ENCODE assay signal across 10 cellular contexts in the genomic region with DNA sequence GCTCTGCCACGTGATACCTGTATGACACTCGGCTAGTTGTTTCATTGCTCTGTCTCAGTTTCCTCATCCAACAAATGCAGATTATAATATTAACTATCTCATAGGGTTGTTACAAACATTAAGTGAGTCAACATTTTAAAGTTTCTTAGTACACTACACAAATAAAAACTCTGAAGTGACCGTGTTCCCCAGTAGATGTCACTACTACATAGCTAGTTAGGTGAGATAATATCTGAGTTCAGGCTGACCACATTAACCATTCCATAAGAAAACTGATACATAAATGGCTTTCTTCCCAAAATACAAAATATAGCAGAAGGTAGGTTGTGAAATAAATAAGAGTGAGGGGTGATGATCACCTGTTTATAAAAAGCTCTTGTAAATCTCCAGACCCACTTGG.
DNase-seq lines count a peak whose midpoint lies in the region; ATAC-seq, FAIRE-seq and TF ChIP-seq lines count a peak whose summit lies in the region.
"Had no signal": no experiment of that assay in that cellular context is flagged by ENCODE, and none has a peak within 500 bp of the region (broad histone marks: within the 10 kb centered on the region; RNA-seq: fewer than 3 reads in every experiment).

No MANE protein-coding gene starts in this region.

- no peak overlapping the region for H3K4me2 ChIP-seq in OCI-LY1 (ENCODE audit: low read length)

- no peak overlapping the region for H3K27ac Mint-ChIP-seq in immature natural killer cell

- H2AFZ ChIP-seq in OCI-LY1 (ENCODE audit: low read length), result no peak overlapping the region

- no peaks in the 10 kb centered on the region for H3K9me3 ChIP-seq in OCI-LY1 (ENCODE audit: low read length)

- no peaks in the 10 kb centered on the region for H3K27me3 ChIP-seq in OCI-LY1 (ENCODE audit: insufficient read depth, low read length)

- no peak overlapping the region for H3K4me3 ChIP-seq in OCI-LY1 (ENCODE audit: low read depth, low read length, poor library complexity, severe bottlenecking)

- no peaks in the 10 kb centered on the region for H3K36me3 Mint-ChIP-seq in immature natural killer cell

- DNase-seq in GM13977 (ENCODE audit: low spot score) (no peak), fibroblast of peridontal ligament (ENCODE audit: extremely low read depth) (peak; percentile 60), immature natural killer cell (no peak)
- DNase-seq: NCI-H774 had no signal

- H3F3A ChIP-seq in OCI-LY1 (ENCODE audit: insufficient read depth, low read length), result no peaks in the 10 kb centered on the region

- no peak overlapping the region for H3K9ac ChIP-seq in OCI-LY1 (ENCODE audit: low read length)

- peak; percentile 93 for FAIRE-seq in A204.1 (lab: Jason Lieb, UNC)
- FAIRE-seq: GM12891 had no signal

- H3K4me1 ChIP-seq in OCI-LY1 (ENCODE audit: insufficient read depth, low read length, severe bottlenecking), result peaks cover 18% of the 10 kb centered on the region

- no peaks in the 10 kb centered on the region for H3K9me2 ChIP-seq in OCI-LY1 (ENCODE audit: low read depth, low read length)

- TF ChIP-seq CTCF in GM13977 (IDR thresholded peaks at IDR 0.05; ENCODE audit: extremely low read depth, insufficient read depth, missing control alignments), result peak; percentile 12
- TF ChIP-seq CTCF in OCI-LY1 (IDR thresholded peaks at IDR 0.05; ENCODE audit: low read length), result peak; percentile 69

- no peaks in the 10 kb centered on the region for H3K79me2 ChIP-seq in OCI-LY1 (ENCODE audit: insufficient read depth, low read length)

- ATAC-seq in HG02938 (IDR thresholded peaks at IDR 0.05; ENCODE audit: unreplicated experiment) (no peak), GM19467 (IDR thresholded peaks at IDR 0.05; ENCODE audit: unreplicated experiment) (no peak), GM19455 (IDR thresholded peaks at IDR 0.05; ENCODE audit: unreplicated experiment) (no peak)

- H3K4me1 Mint-ChIP-seq in immature natural killer cell, result no peaks in the 10 kb centered on the region

- no peaks in the 10 kb centered on the region for H3K9me3 Mint-ChIP-seq in immature natural killer cell

- H4K20me1 ChIP-seq in OCI-LY1 (ENCODE audit: insufficient read depth, low read length), result no peaks in the 10 kb centered on the region

- no peak overlapping the region for H3K4me3 Mint-ChIP-seq in immature natural killer cell

- H3K27me3 Mint-ChIP-seq in immature natural killer cell (ENCODE audit: low read depth in 3 of 3), result peaks cover 2 to 4% (median 3%) of the 10 kb centered on the region in 3 donors

- in situ Hi-C loops in GM13977 (cut with MboI; ENCODE audit: low pct_unique_long_range_greater_than_20kb, low sequenced_read_pairs, unreplicated experiment), result no loop called here

- no peaks in the 10 kb centered on the region for H3K36me3 ChIP-seq in OCI-LY1 (ENCODE audit: insufficient read depth, low read length)

- H3K27ac ChIP-seq in OCI-LY1 (ENCODE audit: low read depth, low read length, poor library complexity, severe bottlenecking), result no peak overlapping the region
